In the genomic region with DNA sequence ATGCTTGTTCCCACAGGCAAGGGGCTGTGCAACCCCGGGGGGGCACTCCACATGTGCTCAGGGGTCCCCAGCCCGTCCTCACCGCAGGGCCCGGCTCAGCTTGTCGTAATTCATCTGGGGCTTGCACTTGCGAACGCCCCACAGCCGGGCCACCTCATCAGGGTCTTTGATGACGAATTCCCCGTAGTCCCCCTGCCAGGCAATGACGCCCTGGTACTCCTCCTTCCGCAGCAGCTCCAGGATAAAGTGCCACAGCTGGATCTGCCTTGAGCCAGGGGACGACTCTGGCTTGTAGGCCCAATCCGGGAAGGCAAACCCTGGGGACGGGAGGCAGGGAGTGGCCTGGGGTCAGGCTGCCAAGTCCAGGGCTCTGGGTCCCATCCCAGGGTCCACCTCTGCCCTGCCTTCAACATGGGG, we compare ENCODE assay signal across 8 cellular contexts. TPM values are rescaled to one million over a fixed set of nuclear protein-coding genes. Genes with fewer than 3 reads are reported as not detected.
DNase-seq lines count a peak whose midpoint lies in the region; ATAC-seq, FAIRE-seq and TF ChIP-seq lines count a peak whose summit lies in the region.
"Had no signal": no experiment of that assay in that cellular context is flagged by ENCODE, and none has a peak within 500 bp of the region (broad histone marks: within the 10 kb centered on the region; RNA-seq: fewer than 3 reads in every experiment).

No MANE protein-coding gene starts in this region.

- no peak for DNase-seq in astrocyte of the cerebellum (ENCODE audit: low read depth)
- DNase-seq in substantia nigra (lab: John Stamatoyannopoulos, UW) = peak in 3 of 49 donors; percentile 41 to 52 (median 50)
- no peak for DNase-seq in NCI-H1694 (lab: John Stamatoyannopoulos, UW)
- no peak for DNase-seq in H54 (ENCODE audit: insufficient read length, low spot score)
- DNase-seq: NCI-H2081 treated with DMSO at 0.1 percent for 48 hours had no signal

- peak overlapping the region; percentile 46 for H3K27ac ChIP-seq in OCI-LY1 (ENCODE audit: low read depth, low read length, poor library complexity, severe bottlenecking)
- peak overlapping the region; percentile 67 to 72 for H3K27ac ChIP-seq in liver (ENCODE audit: low read depth in 1 of 2, low read length in 2 of 2)
- peak overlapping the region; percentile 99 for H3K27ac ChIP-seq in substantia nigra (ENCODE audit: low read depth, low read length, poor library complexity, severe bottlenecking)

- H3K4me3 ChIP-seq in OCI-LY1 (ENCODE audit: low read depth, low read length, poor library complexity, severe bottlenecking) = no peak overlapping the region
- H3K4me3 ChIP-seq in astrocyte of the cerebellum (ENCODE audit: low read depth, low read length) = peak overlapping the region; percentile 21
- H3K4me3 ChIP-seq in liver (ENCODE audit: low read depth in 1 of 3, low read length in 3 of 3) = no peak overlapping the region

- ATAC-seq in HG03039 (IDR thresholded peaks at IDR 0.05; ENCODE audit: unreplicated experiment) = no peak

- no peak for FAIRE-seq in H54 (lab: Jason Lieb, UNC)

- H3F3A ChIP-seq in OCI-LY1 (ENCODE audit: insufficient read depth, low read length) = no peaks in the 10 kb centered on the region

- H3K4me1 ChIP-seq in OCI-LY1 (ENCODE audit: insufficient read depth, low read length, severe bottlenecking) = peaks cover 27% of the 10 kb centered on the region
- peaks cover 16 to 46% (median 26%) of the 10 kb centered on the region in 4 donors for H3K4me1 ChIP-seq in liver (ENCODE audit: control insufficient read depth in 4 of 4, insufficient read depth in 4 of 4, low read length in 3 of 4)

- no peaks in the 10 kb centered on the region for H3K27me3 ChIP-seq in OCI-LY1 (ENCODE audit: insufficient read depth, low read length)
- no peaks in the 10 kb centered on the region for H3K27me3 ChIP-seq in liver (ENCODE audit: control insufficient read depth in 4 of 4, insufficient read depth in 4 of 4, low read length in 3 of 4)

- no peaks in the 10 kb centered on the region for H3K9me3 ChIP-seq in OCI-LY1 (ENCODE audit: low read length)
- H3K9me3 ChIP-seq in liver (ENCODE audit: control insufficient read depth in 4 of 4, low read length in 3 of 4) = no peaks in the 10 kb centered on the region

- H3K4me2 ChIP-seq in OCI-LY1 (ENCODE audit: low read length) = no peak overlapping the region; the same call in 1 of the 2 replicates

- H2AFZ ChIP-seq in OCI-LY1 (ENCODE audit: low read length) = no peak overlapping the region

- no peaks in the 10 kb centered on the region for H4K20me1 ChIP-seq in OCI-LY1 (ENCODE audit: insufficient read depth, low read length)

- H3K9ac ChIP-seq in OCI-LY1 (ENCODE audit: low read length) (no peak overlapping the region), liver (ENCODE audit: low read depth in 1 of 2, low read length in 2 of 2) (no peak overlapping the region)

- H3K9me2 ChIP-seq in OCI-LY1 (ENCODE audit: low read depth, low read length) = no peaks in the 10 kb centered on the region

- TF ChIP-seq CTCF in OCI-LY1 (IDR thresholded peaks at IDR 0.05; ENCODE audit: low read length) (no peak), astrocyte of the cerebellum (IDR thresholded peaks at IDR 0.05; ENCODE audit: low read depth, low read length, missing control alignments) (no peak), liver (IDR thresholded peaks at IDR 0.05; ENCODE audit: low read depth, low read length, missing input control) (no peak)

- H3K79me2 ChIP-seq in OCI-LY1 (ENCODE audit: insufficient read depth, low read length) = 0 out of 2 replicates have a peak, but pooled peaks cover 8% of the 10 kb centered on the region

- TF ChIP-seq POLR2A in H54 (IDR thresholded peaks at IDR 0.05; ENCODE audit: low read depth, low read length) = no peak

- in situ Hi-C loops in astrocyte of the cerebellum (cut with HindIII; ENCODE audit: low sequenced_read_pairs) = no loop called here

- H3K36me3 ChIP-seq in OCI-LY1 (ENCODE audit: insufficient read depth, low read length) = peaks cover 18% of the 10 kb centered on the region; the same call in 1 of the 2 replicates
- H3K36me3 ChIP-seq in liver (ENCODE audit: control insufficient read depth in 4 of 4, insufficient read depth in 3 of 4, low read depth in 1 of 4, low read length in 3 of 4) = peaks cover 0 to 12% (median 5%) of the 10 kb centered on the region in 4 donors

- WGBS in liver = 73% methylated on average over 15 of the region's 15 CpGs

- TF ChIP-seq RAD21 in liver (IDR thresholded peaks at IDR 0.05) = no peak

TF ChIP-seq in liver, 16 proteins besides CTCF, POLR2A, EP300 and RAD21:
- TF ChIP-seq YY1 (IDR thresholded peaks at IDR 0.05) = no peak
- TF ChIP-seq NR2F2 (IDR thresholded peaks at IDR 0.05) = peak; percentile 7
- TF ChIP-seq, protein P1, sequence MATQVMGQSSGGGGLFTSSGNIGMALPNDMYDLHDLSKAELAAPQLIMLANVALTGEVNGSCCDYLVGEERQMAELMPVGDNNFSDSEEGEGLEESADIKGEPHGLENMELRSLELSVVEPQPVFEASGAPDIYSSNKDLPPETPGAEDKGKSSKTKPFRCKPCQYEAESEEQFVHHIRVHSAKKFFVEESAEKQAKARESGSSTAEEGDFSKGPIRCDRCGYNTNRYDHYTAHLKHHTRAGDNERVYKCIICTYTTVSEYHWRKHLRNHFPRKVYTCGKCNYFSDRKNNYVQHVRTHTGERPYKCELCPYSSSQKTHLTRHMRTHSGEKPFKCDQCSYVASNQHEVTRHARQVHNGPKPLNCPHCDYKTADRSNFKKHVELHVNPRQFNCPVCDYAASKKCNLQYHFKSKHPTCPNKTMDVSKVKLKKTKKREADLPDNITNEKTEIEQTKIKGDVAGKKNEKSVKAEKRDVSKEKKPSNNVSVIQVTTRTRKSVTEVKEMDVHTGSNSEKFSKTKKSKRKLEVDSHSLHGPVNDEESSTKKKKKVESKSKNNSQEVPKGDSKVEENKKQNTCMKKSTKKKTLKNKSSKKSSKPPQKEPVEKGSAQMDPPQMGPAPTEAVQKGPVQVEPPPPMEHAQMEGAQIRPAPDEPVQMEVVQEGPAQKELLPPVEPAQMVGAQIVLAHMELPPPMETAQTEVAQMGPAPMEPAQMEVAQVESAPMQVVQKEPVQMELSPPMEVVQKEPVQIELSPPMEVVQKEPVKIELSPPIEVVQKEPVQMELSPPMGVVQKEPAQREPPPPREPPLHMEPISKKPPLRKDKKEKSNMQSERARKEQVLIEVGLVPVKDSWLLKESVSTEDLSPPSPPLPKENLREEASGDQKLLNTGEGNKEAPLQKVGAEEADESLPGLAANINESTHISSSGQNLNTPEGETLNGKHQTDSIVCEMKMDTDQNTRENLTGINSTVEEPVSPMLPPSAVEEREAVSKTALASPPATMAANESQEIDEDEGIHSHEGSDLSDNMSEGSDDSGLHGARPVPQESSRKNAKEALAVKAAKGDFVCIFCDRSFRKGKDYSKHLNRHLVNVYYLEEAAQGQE (IDR thresholded peaks at IDR 0.05) = no peak
- TF ChIP-seq TAF1 (conservative IDR thresholded peaks at IDR 0.05) = no peak
- no peak for TF ChIP-seq GABPA (IDR thresholded peaks at IDR 0.05 in 1 of 2, conservative IDR thresholded peaks at IDR 0.05 in 1 of 2)
- peak in 1 of 2 donors; percentile 52 for TF ChIP-seq HNF4A (conservative IDR thresholded peaks at IDR 0.05)

RNA-seq across cellular contexts. Expression of a gene that starts 4.7 kb away (rescaled TPM):
- total RNA-seq in liver = 10 to 100 TPM in 1 of 2 donors, 1 to 10 TPM in 1; 8.7 to 17.1 TPM
- 10 to 100 TPM; 10.4 to 21.0 TPM for polyA plus RNA-seq in liver

RNA-seq across cellular contexts. Expression of a gene that starts 7.9 kb away (rescaled TPM):
- total RNA-seq in liver = 10 to 100 TPM; 12.5 to 13.5 TPM
- 10 to 100 TPM in 1 of 2 donors, 1 to 10 TPM in 1; 5.9 to 23.1 TPM for polyA plus RNA-seq in liver

RNA-seq across cellular contexts. Expression of a gene that starts 18.8 kb away (rescaled TPM):
- total RNA-seq in liver = 10 to 100 TPM; 14.1 to 21.3 TPM
- polyA plus RNA-seq in liver = 10 to 100 TPM in 1 of 2 donors, 1 to 10 TPM in 1; 5.6 to 20.4 TPM

RNA-seq across cellular contexts. Expression of a gene that starts 30.1 kb away (rescaled TPM):
- 1 to 10 TPM; 4.9 to 8.8 TPM for total RNA-seq in liver
- polyA plus RNA-seq in liver = 1 to 10 TPM; 1.7 to 2.6 TPM

RNA-seq across cellular contexts. Expression of a gene that starts 32.8 kb away (rescaled TPM):
- total RNA-seq in liver = 10 to 100 TPM; 18.7 to 47.1 TPM
- 10 to 100 TPM in 1 of 2 donors, 1 to 10 TPM in 1; 9.6 to 14.0 TPM for polyA plus RNA-seq in liver

Comparison
In these comparisons a context has a peak if more than half of its experiments do, and no peak if none do; other contexts are left out.
1. H3K27ac ChIP-seq: peak in every context shown above with its lines; median percentile 99 in substantia nigra; 70 in liver; 46 in OCI-LY1.